Comparison of ENCODE assay signal across 1 cellular context in genomic region chr22:18005201-18005926, GRCh38.
TF ChIP-seq lines count a peak whose summit lies in the region.

No MANE protein-coding gene starts in this region.

TF ChIP-seq in K562, 482 proteins besides CTCF, POLR2A, EP300 and RAD21:
- TF ChIP-seq FOSL1 (tag; conservative IDR thresholded peaks at IDR 0.05): no peak
- TF ChIP-seq ELK1 (CRISPR knock-in tag; IDR thresholded peaks at IDR 0.05): no peak
- TF ChIP-seq ILK (tag; IDR thresholded peaks at IDR 0.05; ENCODE audit: borderline replicate concordance, low read depth): no peak
- no peak for TF ChIP-seq TBP (optimal IDR thresholded peaks at IDR 0.05; ENCODE audit: low read depth, low read length)
- TF ChIP-seq FUS (optimal IDR thresholded peaks at IDR 0.05; ENCODE audit: low read depth, low read length): no peak
- TF ChIP-seq NKRF (IDR thresholded peaks at IDR 0.05; ENCODE audit: borderline replicate concordance): no peak
- no peak for TF ChIP-seq ZNF354B (CRISPR knock-in tag; IDR thresholded peaks at IDR 0.05)
- TF ChIP-seq HNRNPH1 (optimal IDR thresholded peaks at IDR 0.05; ENCODE audit: low read depth, low read length): no peak
- no peak for TF ChIP-seq TCF3 (CRISPR knock-in tag; IDR thresholded peaks at IDR 0.05)
- TF ChIP-seq POLR2H (tag; IDR thresholded peaks at IDR 0.05; ENCODE audit: low read depth): no peak
- no peak for TF ChIP-seq ZNF592 (IDR thresholded peaks at IDR 0.05)
- TF ChIP-seq SNRNP70 (optimal IDR thresholded peaks at IDR 0.05; ENCODE audit: low read depth, low read length): no peak
- no peak for TF ChIP-seq ZNF239 (CRISPR knock-in tag; IDR thresholded peaks at IDR 0.05)
- TF ChIP-seq ZC3H4 (CRISPR knock-in tag; IDR thresholded peaks at IDR 0.05; ENCODE audit: borderline replicate concordance): no peak
